In the genomic region with DNA sequence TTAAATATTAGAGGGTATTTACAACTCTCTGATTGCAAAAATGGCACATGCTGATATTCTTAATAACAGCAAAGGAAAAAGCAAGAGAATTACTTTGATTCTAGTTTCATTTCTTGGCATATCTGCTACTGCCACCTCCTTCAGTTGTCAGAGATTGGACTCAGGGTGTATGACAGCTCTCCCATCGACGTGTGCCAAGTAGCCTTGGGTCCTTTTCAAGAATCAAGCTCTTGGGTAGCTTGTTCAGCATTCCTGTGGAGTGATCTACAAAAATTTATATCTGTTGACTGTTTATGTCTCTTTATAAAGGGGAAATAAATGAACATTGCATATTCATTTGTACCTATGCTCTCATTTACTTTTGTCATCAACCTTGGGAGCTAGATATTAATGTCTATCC, we compare ENCODE assay signal across 17 cellular contexts.
DNase-seq lines count a peak whose midpoint lies in the region; TF ChIP-seq lines count a peak whose summit lies in the region.
"Had no signal": no experiment of that assay in that cellular context is flagged by ENCODE, and none has a peak within 500 bp of the region (broad histone marks: within the 10 kb centered on the region; RNA-seq: fewer than 3 reads in every experiment).

No MANE protein-coding gene starts in this region.

- peak; percentile 77 for DNase-seq in AG10803 (ENCODE audit: low read depth)
- peak; percentile 38 for DNase-seq in LHCN-M2 (ENCODE audit: low read depth)
- peak; percentile 22 for DNase-seq in cerebellar cortex (ENCODE audit: low spot score)
- DNase-seq in neural crest cell (ENCODE audit: low read depth, low spot score), result no peak
- DNase-seq in glomerular visceral epithelial cell (ENCODE audit: extremely low spot score), result no peak
- DNase-seq in DMS153 (lab: John Stamatoyannopoulos, UW), result no peak
- DNase-seq in GOT3 (lab: John Stamatoyannopoulos, UW), result no peak
- DNase-seq in activated CD4-positive, alpha-beta T cell treated with anti-CD3 and anti-CD28 coated beads, Interleukin-2, amount 10 ng/mL, durations not matched to agents 24 days and 14 days, result no peak
- DNase-seq: activated gamma-delta T cell treated with Interleukin-2 at 50 U/mL for 16 hours; colonic mucosa; midbrain; MM.1S; NK-92 treated with Interleukin-12 subunit alpha and Interleukin-12 subunit beta, amount 100 ng/mL, for 24 hours; ovary; RPMI8226; stimulated activated CD4-positive, alpha-beta T cell treated with anti-CD3 and anti-CD28 coated beads, Interleukin-1b, Interleukin-23, amount 100 ng/mL, for 48 hours; stimulated activated naive CD8-positive, alpha-beta T cell treated with anti-CD3 and anti-CD28 coated beads, Interleukin-15, amount 100 ng/mL, for 72 hours had no signal

- no peaks in the 10 kb centered on the region for H3K9me3 Mint-ChIP-seq in neural crest cell
- H3K9me3 Mint-ChIP-seq in activated CD4-positive, alpha-beta T cell treated with anti-CD3 and anti-CD28 coated beads, Interleukin-2, amount 10 ng/mL, durations not matched to agents 24 days and 14 days, result no peaks in the 10 kb centered on the region
- H3K9me3 Mint-ChIP-seq: stimulated activated naive CD8-positive, alpha-beta T cell treated with anti-CD3 and anti-CD28 coated beads, Interleukin-15, amount 100 ng/mL, for 72 hours had no signal

- H3K36me3 Mint-ChIP-seq in neural crest cell (ENCODE audit: low read depth), result no peaks in the 10 kb centered on the region
- H3K36me3 Mint-ChIP-seq in activated CD4-positive, alpha-beta T cell treated with anti-CD3 and anti-CD28 coated beads, Interleukin-2, amount 10 ng/mL, durations not matched to agents 24 days and 14 days (ENCODE audit: low read depth), result no peaks in the 10 kb centered on the region

- H3K27me3 Mint-ChIP-seq in neural crest cell (ENCODE audit: low read depth), result no peaks in the 10 kb centered on the region
- no peaks in the 10 kb centered on the region for H3K27me3 Mint-ChIP-seq in activated CD4-positive, alpha-beta T cell treated with anti-CD3 and anti-CD28 coated beads, Interleukin-2, amount 10 ng/mL, durations not matched to agents 24 days and 14 days
- H3K27me3 Mint-ChIP-seq: stimulated activated naive CD8-positive, alpha-beta T cell treated with anti-CD3 and anti-CD28 coated beads, Interleukin-15, amount 100 ng/mL, for 72 hours had no signal

- TF ChIP-seq CTCF in AG10803 (conservative IDR thresholded peaks at IDR 0.05; ENCODE audit: low read length), result no peak
- no peak for TF ChIP-seq CTCF in neural crest cell (conservative IDR thresholded peaks at IDR 0.05)

- no peak overlapping the region for H3K4me3 Mint-ChIP-seq in neural crest cell
- no peak overlapping the region for H3K4me3 Mint-ChIP-seq in activated CD4-positive, alpha-beta T cell treated with anti-CD3 and anti-CD28 coated beads, Interleukin-2, amount 10 ng/mL, durations not matched to agents 24 days and 14 days
- H3K4me3 Mint-ChIP-seq: stimulated activated naive CD8-positive, alpha-beta T cell treated with anti-CD3 and anti-CD28 coated beads, Interleukin-15, amount 100 ng/mL, for 72 hours had no signal

- peaks cover 16% of the 10 kb centered on the region for H3K4me1 Mint-ChIP-seq in neural crest cell
- no peaks in the 10 kb centered on the region for H3K4me1 Mint-ChIP-seq in activated CD4-positive, alpha-beta T cell treated with anti-CD3 and anti-CD28 coated beads, Interleukin-2, amount 10 ng/mL, durations not matched to agents 24 days and 14 days
- H3K4me1 Mint-ChIP-seq: stimulated activated naive CD8-positive, alpha-beta T cell treated with anti-CD3 and anti-CD28 coated beads, Interleukin-15, amount 100 ng/mL, for 72 hours had no signal

- intact Hi-C loops in activated CD4-positive, alpha-beta T cell treated with anti-CD3 and anti-CD28 coated beads, Interleukin-2, amount 10 ng/mL, durations not matched to agents 24 days and 14 days (cut with micrococcal nuclease), result no loop called here

- peak overlapping the region; percentile 24 for H3K27ac Mint-ChIP-seq in neural crest cell (ENCODE audit: unreplicated experiment)
- H3K27ac Mint-ChIP-seq in activated CD4-positive, alpha-beta T cell treated with anti-CD3 and anti-CD28 coated beads, Interleukin-2, amount 10 ng/mL, durations not matched to agents 24 days and 14 days, result no peak overlapping the region
- H3K27ac Mint-ChIP-seq: stimulated activated naive CD8-positive, alpha-beta T cell treated with anti-CD3 and anti-CD28 coated beads, Interleukin-15, amount 100 ng/mL, for 72 hours had no signal

- H3K4me3 ChIP-seq in AG10803 (ENCODE audit: low read length), result peak overlapping the region; percentile 38
- H3K4me3 ChIP-seq: colonic mucosa, ovary had no signal

Comparison
In these comparisons a context has a peak if more than half of its experiments do, and no peak if none do; other contexts are left out.
1. DNase-seq: peak in AG10803 (single experiment), LHCN-M2 (single experiment) and cerebellar cortex (single experiment); none in neural crest cell (single experiment), glomerular visceral epithelial cell (single experiment), DMS153 (single experiment), GOT3 (single experiment) and activated CD4-positive, alpha-beta T cell treated with anti-CD3 and anti-CD28 coated beads, Interleukin-2, amount 10 ng/mL, durations not matched to agents 24 days and 14 days (single experiment).